ENCODE assay signal across 1 cellular context in the genomic region with DNA sequence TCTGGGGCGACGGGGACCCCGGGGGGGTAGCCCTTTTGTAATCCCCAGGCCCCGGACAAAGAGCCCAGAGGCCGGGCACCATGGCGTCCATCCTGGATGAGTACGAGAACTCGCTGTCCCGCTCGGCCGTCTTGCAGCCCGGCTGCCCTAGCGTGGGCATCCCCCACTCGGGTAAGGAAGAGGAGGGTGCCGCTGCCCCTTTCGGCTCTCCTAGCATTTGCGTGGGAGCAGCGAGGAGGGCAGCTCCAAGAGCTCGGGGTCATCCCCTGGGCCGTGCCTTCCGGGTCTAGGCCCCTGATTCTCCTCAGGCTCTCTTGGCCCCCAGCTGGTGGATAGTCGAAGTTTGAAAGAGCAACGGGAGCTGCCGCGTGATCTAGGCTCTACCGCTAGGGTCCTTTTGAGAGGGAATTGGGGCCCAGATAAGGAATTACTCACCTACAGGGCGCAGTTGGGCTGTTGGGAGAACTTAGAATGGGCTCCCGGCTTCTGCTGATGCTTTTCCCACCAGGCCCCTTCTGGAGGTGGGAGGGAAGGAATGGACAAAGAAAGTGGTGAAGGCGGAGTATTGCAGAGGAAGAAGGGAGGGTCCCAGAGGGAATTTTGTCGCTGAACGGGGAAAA.
TF ChIP-seq lines count a peak whose summit lies in the region.

No MANE protein-coding gene starts in this region.

TF ChIP-seq in liver, 16 proteins besides CTCF, POLR2A, EP300 and RAD21 (continued from another document):
- TF ChIP-seq REST (IDR thresholded peaks at IDR 0.05) (no peak), GABPA (IDR thresholded peaks at IDR 0.05 in 1 of 2, conservative IDR thresholded peaks at IDR 0.05 in 1 of 2) (no peak), SP1 (IDR thresholded peaks at IDR 0.05) (no peak), JUND (IDR thresholded peaks at IDR 0.05) (no peak), TAF1 (conservative IDR thresholded peaks at IDR 0.05) (no peak), ZBTB33 (IDR thresholded peaks at IDR 0.05) (no peak), RXRA (IDR thresholded peaks at IDR 0.05) (no peak), FOXA1 (IDR thresholded peaks at IDR 0.05) (no peak), HNF4G (IDR thresholded peaks at IDR 0.05) (no peak), YY1 (IDR thresholded peaks at IDR 0.05) (no peak), FOXA2 (IDR thresholded peaks at IDR 0.05) (no peak), EGR1 (IDR thresholded peaks at IDR 0.05; ENCODE audit: low read depth in 2 of 2) (no peak), HNF4A (conservative IDR thresholded peaks at IDR 0.05) (no peak)
